2 cellular contexts compared by ENCODE assay signal in the genomic region with DNA sequence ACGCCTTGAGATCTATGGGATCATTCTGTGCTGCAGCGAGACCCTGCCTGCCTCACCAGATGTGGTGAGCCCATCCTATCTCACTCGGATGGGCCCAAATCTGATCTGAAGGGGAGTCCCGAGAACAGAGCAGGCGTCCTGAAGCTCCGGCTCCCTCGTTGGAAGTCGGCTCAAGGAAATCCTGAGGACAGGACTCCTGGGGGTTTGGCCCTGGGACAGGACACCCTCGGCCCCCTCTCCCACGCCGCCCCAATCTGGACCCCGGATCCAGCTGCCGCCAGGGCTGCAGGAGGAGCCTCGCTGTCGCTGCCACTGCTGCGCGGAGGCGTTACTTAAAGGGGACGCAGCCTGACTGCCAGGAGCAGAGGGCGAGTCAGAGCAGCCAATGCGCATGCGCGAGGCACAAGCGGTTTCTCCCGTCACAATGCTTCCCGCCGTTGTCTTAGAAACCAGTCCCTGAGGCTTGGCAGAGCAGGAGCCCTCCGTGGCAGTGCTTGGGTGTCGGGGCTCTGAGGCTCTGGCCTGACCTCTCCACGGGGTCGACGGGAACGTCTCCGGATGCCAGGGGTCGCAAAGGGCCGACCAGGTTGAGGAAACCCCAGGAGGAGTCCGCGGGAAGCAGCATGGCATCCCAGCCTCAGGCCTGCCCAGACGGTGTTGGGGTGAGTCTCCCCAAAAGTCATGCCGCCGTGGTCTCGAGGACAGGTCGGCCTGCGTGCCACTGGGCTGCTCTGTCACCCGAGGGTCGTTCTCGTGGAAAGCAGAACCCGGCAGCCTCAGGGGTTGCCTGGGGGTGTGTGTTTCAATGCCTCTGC.
TF ChIP-seq lines count a peak whose summit lies in the region.

No MANE protein-coding gene starts in this region.

TF ChIP-seq in GM23338, 12 proteins besides CTCF, POLR2A, EP300 and RAD21 (continued from another document):
- no peak for TF ChIP-seq ZNF462 (CRISPR knock-in tag; IDR thresholded peaks at IDR 0.05)
- no peak for TF ChIP-seq EZH2 (IDR thresholded peaks at IDR 0.05; ENCODE audit: low read depth, unreplicated experiment)

TF ChIP-seq in WTC11, 78 proteins besides CTCF, POLR2A, EP300 and RAD21 (continued from another document):
- no peak for TF ChIP-seq AFF4 (CRISPR knock-in tag; IDR thresholded peaks at IDR 0.05; ENCODE audit: borderline replicate concordance)
- no peak for TF ChIP-seq STAT6 (CRISPR knock-in tag; conservative IDR thresholded peaks at IDR 0.05; ENCODE audit: low read depth)
- TF ChIP-seq ZNF138 (CRISPR knock-in tag; conservative IDR thresholded peaks at IDR 0.05) = no peak
- no peak for TF ChIP-seq ZMAT4 (CRISPR knock-in tag; IDR thresholded peaks at IDR 0.05)
- no peak for TF ChIP-seq FOXK1 (CRISPR knock-in tag; IDR thresholded peaks at IDR 0.05)
- TF ChIP-seq ZNF219 (CRISPR knock-in tag; IDR thresholded peaks at IDR 0.05; ENCODE audit: borderline replicate concordance) = no peak
- no peak for TF ChIP-seq CDX4 (CRISPR knock-in tag; IDR thresholded peaks at IDR 0.05; ENCODE audit: borderline replicate concordance)
- TF ChIP-seq SP1 (CRISPR knock-in tag; conservative IDR thresholded peaks at IDR 0.05) = no peak
- no peak for TF ChIP-seq JAZF1 (CRISPR knock-in tag; IDR thresholded peaks at IDR 0.05)
- no peak for TF ChIP-seq ZNF263 (CRISPR knock-in tag; IDR thresholded peaks at IDR 0.05; ENCODE audit: low read depth)
- TF ChIP-seq, protein P1, sequence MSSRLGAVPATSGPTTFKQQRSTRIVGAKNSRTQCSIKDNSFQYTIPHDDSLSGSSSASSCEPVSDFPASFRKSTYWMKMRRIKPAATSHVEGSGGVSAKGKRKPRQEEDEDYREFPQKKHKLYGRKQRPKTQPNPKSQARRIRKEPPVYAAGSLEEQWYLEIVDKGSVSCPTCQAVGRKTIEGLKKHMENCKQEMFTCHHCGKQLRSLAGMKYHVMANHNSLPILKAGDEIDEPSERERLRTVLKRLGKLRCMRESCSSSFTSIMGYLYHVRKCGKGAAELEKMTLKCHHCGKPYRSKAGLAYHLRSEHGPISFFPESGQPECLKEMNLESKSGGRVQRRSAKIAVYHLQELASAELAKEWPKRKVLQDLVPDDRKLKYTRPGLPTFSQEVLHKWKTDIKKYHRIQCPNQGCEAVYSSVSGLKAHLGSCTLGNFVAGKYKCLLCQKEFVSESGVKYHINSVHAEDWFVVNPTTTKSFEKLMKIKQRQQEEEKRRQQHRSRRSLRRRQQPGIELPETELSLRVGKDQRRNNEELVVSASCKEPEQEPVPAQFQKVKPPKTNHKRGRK (CRISPR knock-in tag; IDR thresholded peaks at IDR 0.05; ENCODE audit: borderline replicate concordance) = no peak
TF ChIP-seq in WTC11: peak in this region for 0.
